Comparison of ENCODE assay signal across 25 cellular contexts in the genomic region with DNA sequence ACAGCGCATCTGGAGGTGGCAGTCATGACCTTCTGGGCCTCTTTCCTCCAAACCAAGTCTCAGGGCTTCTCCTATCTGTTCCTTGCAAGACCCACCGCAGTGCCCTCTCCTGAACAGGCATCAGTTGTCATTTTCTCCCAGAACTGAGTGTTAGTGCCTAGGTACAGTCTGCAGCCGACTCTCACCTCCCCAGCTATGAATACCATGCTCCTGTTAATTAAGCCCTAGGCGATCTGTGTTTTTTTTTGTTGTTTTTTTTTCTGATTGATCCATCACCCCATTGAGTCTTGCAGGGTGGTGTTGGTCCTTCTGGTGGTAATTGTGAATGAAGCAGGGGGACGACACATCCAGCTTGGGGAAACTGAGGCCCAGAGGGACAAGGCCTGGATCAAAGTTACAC. TPM values are rescaled to one million over a fixed set of nuclear protein-coding genes. Genes with fewer than 3 reads are reported as not detected.
DNase-seq lines count a peak whose midpoint lies in the region; ATAC-seq and TF ChIP-seq lines count a peak whose summit lies in the region.
"Had no signal": no experiment of that assay in that cellular context is flagged by ENCODE, and none has a peak within 500 bp of the region (broad histone marks: within the 10 kb centered on the region; RNA-seq: fewer than 3 reads in every experiment).

No MANE protein-coding gene starts in this region.

- TF ChIP-seq CTCF in Panc1 (IDR thresholded peaks at IDR 0.05) (no peak), chondrocyte (IDR thresholded peaks at IDR 0.05) (no peak), A673 (conservative IDR thresholded peaks at IDR 0.05; ENCODE audit: low read depth, low read length) (no peak)

- POLR2A ChIA-PET in Panc1 (lab: Charles Lee), result no interaction called here
- POLR2A ChIA-PET in A673 (lab: Charles Lee; ENCODE audit: low non-redundant PET), result no interaction called here

- H3K36me3 ChIP-seq in Panc1 (ENCODE audit: control insufficient read depth, insufficient read depth, low read length), result no peaks in the 10 kb centered on the region
- H3K36me3 ChIP-seq in muscle layer of colon (ENCODE audit: insufficient read depth, low read length), result no peaks in the 10 kb centered on the region
- no peaks in the 10 kb centered on the region for H3K36me3 ChIP-seq in stomach smooth muscle (ENCODE audit: control insufficient read depth in 2 of 2, insufficient read depth in 2 of 2, low read length in 2 of 2)
- H3K36me3 ChIP-seq in A673 (ENCODE audit: insufficient read depth, low read length, poor library complexity, severe bottlenecking), result no peaks in the 10 kb centered on the region
- H3K36me3 ChIP-seq: gastrocnemius medialis, MG63, upper lobe of left lung, WERI-Rb-1 had no signal

- H3K27me3 ChIP-seq in Panc1 (ENCODE audit: control insufficient read depth, insufficient read depth, low read length) (no peaks in the 10 kb centered on the region), muscle layer of colon (ENCODE audit: control insufficient read depth in 1 of 2, insufficient read depth in 2 of 2, low read length in 2 of 2) (no peaks in the 10 kb centered on the region), stomach smooth muscle (ENCODE audit: control insufficient read depth in 1 of 2, insufficient read depth in 2 of 2, low read length in 2 of 2) (peaks cover 2 to 6% of the 10 kb centered on the region in 2 donors), A673 (replicated peaks; ENCODE audit: insufficient read depth, low read depth, low read length, poor library complexity) (no peaks in the 10 kb centered on the region)
- H3K27me3 ChIP-seq: MG63, upper lobe of left lung had no signal

- H3K4me3 ChIP-seq in Panc1 (ENCODE audit: low read depth in 2 of 2, low read length in 2 of 2) (no peak overlapping the region), muscle layer of colon (ENCODE audit: low read depth in 1 of 2, low read length in 2 of 2) (no peak overlapping the region), stomach smooth muscle (ENCODE audit: low read length in 2 of 2) (no peak overlapping the region), A673 (ENCODE audit: low read depth, low read length, poor library complexity, severe bottlenecking) (no peak overlapping the region)
- H3K4me3 ChIP-seq: gastrocnemius medialis, MG63, skin epidermis, upper lobe of left lung had no signal

- peaks cover 56% of the 10 kb centered on the region for H3K4me1 Mint-ChIP-seq in chondrocyte (ENCODE audit: low read depth)

- H3K9me3 ChIP-seq in Panc1 (ENCODE audit: control insufficient read depth, insufficient read depth, low read depth, low read length), result no peaks in the 10 kb centered on the region
- no peaks in the 10 kb centered on the region for H3K9me3 ChIP-seq in muscle layer of colon (ENCODE audit: low read length)
- H3K9me3 ChIP-seq in stomach smooth muscle (ENCODE audit: control insufficient read depth in 2 of 2, low read length in 2 of 2), result peaks cover 0 to 3% of the 10 kb centered on the region in 2 donors
- no peaks in the 10 kb centered on the region for H3K9me3 ChIP-seq in A673 (ENCODE audit: low read depth, low read length, poor library complexity, severe bottlenecking)
- H3K9me3 ChIP-seq: gastrocnemius medialis, MG63, upper lobe of left lung had no signal

- H3K9me3 Mint-ChIP-seq in chondrocyte (ENCODE audit: low read depth), result no peaks in the 10 kb centered on the region
- H3K9me3 Mint-ChIP-seq: naive thymus-derived CD8-positive, alpha-beta T cell had no signal

- BruUV-seq in Panc1 (replicated peaks; lab: Mats Ljungman, UMichigan) (no TSS peak), A673 (replicated peaks; lab: Mats Ljungman, UMichigan) (no TSS peak)

- H3K27ac Mint-ChIP-seq in chondrocyte (ENCODE audit: unreplicated experiment), result peak overlapping the region; percentile 84
- H3K27ac Mint-ChIP-seq: activated naive CD8-positive, alpha-beta T cell; naive thymus-derived CD8-positive, alpha-beta T cell had no signal

- H3K27me3 Mint-ChIP-seq in chondrocyte (ENCODE audit: low read depth), result peaks cover 4% of the 10 kb centered on the region

- DNase-seq in Panc1 (ENCODE audit: low read depth, low spot score) (no peak), chondrocyte (ENCODE audit: low spot score) (no peak), A673 (ENCODE audit: low spot score) (no peak)
- DNase-seq: activated CD4-positive, alpha-beta T cell treated with anti-CD3 and anti-CD28 coated beads, Interleukin-2, amount 50 U/mL, for 1 hour; DMS 273 treated with DMSO at 0.1 percent for 48 hours; effector CD8-positive, alpha-beta T cell; naive thymus-derived CD8-positive, alpha-beta T cell; NCI-H146; NCI-H510A treated with DMSO at 0.1 percent for 48 hours; NK-92 treated with Interleukin-12 subunit alpha and Interleukin-12 subunit beta, amount 100 ng/mL, for 24 hours; stimulated activated CD4-positive, alpha-beta T cell treated with anti-CD3 and anti-CD28 coated beads, Interleukin-2, amount 100 ng/mL, for 48 hours; stimulated activated naive CD4-positive, alpha-beta T cell; upper lobe of left lung; WERI-Rb-1 had no signal

- H3K9ac ChIP-seq in muscle layer of colon (ENCODE audit: low read length) (no peak overlapping the region), stomach smooth muscle (ENCODE audit: low read length in 2 of 2) (no peak overlapping the region)

- no peak for ATAC-seq in Panc1
- ATAC-seq in GM18511 (IDR thresholded peaks at IDR 0.05; ENCODE audit: unreplicated experiment), result no peak
- ATAC-seq in HG02938 (IDR thresholded peaks at IDR 0.05; ENCODE audit: unreplicated experiment), result no peak
- ATAC-seq: naive thymus-derived CD8-positive, alpha-beta T cell had no signal

- H3K4me3 Mint-ChIP-seq in chondrocyte (ENCODE audit: unreplicated experiment), result no peak overlapping the region
- H3K4me3 Mint-ChIP-seq: activated naive CD8-positive, alpha-beta T cell had no signal

- CTCF ChIA-PET in Panc1 (lab: Charles Lee), result no interaction called here
- CTCF ChIA-PET in A673 (lab: Charles Lee), result no interaction called here

- intact Hi-C loops in Panc1 (cut with micrococcal nuclease; ENCODE audit: unreplicated experiment) (no loop called here), A673 (cut with micrococcal nuclease; ENCODE audit: unreplicated experiment) (no loop called here)

- H3K4me1 ChIP-seq in Panc1 (ENCODE audit: control insufficient read depth, insufficient read depth, low read length) (peaks cover 53% of the 10 kb centered on the region), muscle layer of colon (ENCODE audit: insufficient read depth, low read length) (peaks cover 43% of the 10 kb centered on the region), stomach smooth muscle (ENCODE audit: control insufficient read depth, insufficient read depth, low read length) (peaks cover 27% of the 10 kb centered on the region), A673 (ENCODE audit: insufficient read depth, low read length, poor library complexity, severe bottlenecking) (peaks cover 14% of the 10 kb centered on the region)

- H3K27ac ChIP-seq in Panc1 (ENCODE audit: low read length), result peak overlapping the region; percentile 29; the same call in 1 of the 2 replicates
- peak overlapping the region; percentile 34 for H3K27ac ChIP-seq in muscle layer of colon (ENCODE audit: low read depth, low read length)
- H3K27ac ChIP-seq in stomach smooth muscle (ENCODE audit: low read length), result peak overlapping the region; percentile 60
- no peak overlapping the region for H3K27ac ChIP-seq in A673 (ENCODE audit: low read depth, low read length, poor library complexity, severe bottlenecking)
- H3K27ac ChIP-seq: upper lobe of left lung, WERI-Rb-1 had no signal

- no peaks in the 10 kb centered on the region for H3K36me3 Mint-ChIP-seq in chondrocyte (ENCODE audit: low read depth)
- H3K36me3 Mint-ChIP-seq: activated naive CD8-positive, alpha-beta T cell; naive thymus-derived CD8-positive, alpha-beta T cell had no signal

- in situ Hi-C loops in Panc1 (cut with HindIII; ENCODE audit: low pct_unique_long_range_greater_than_20kb, low sequenced_read_pairs), result no loop called here

RNA-seq across cellular contexts. Expression of gene DLK1, which starts 47.5 kb away (rescaled TPM):
- total RNA-seq in Panc1 (2021; ENCODE audit: unreplicated experiment) (0.69 TPM), chondrocyte (0.33 to 0.45 TPM in 2 of 3 replicates, not detected in the other), A673 (2021) (not detected in 2 replicates)
- not detected for polyA plus RNA-seq in Panc1 (2012; ENCODE audit: insufficient read length)
- total RNA-seq: H4; kidney; naive thymus-derived CD8-positive, alpha-beta T cell; posterior vena cava had no signal
- polyA plus RNA-seq: naive thymus-derived CD8-positive, alpha-beta T cell had no signal
